7 cellular contexts compared by ENCODE assay signal in the genomic region with DNA sequence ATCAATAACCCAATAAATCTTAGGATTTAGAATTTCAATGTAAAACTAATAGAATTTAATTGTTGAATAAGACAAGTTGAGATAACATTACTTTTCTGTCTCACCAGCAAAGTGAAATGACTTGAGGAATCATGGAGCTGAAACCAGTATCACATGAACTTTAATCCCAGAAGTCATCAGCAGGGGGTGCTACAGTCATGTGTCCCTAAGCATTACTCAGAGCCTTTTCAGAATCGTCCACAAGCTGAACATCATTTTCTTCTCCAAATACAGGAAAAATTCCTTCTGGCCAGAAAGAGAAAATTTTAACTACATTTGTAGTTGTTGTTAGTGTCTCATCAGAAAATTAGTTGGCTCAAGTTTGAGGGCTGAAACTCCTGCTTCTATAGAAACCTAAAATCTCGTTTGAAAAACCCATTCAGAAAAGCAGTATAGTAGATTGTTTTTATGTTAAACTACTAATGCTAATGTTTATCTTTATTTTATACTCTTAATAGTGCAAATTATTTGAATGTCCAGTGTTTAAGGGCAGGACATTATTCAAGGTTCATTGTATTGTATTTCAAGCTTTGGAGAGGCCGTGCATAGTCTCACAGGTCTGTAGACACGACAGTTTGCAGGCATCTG.
A peak's percentile ranks its signal among the peaks of the same experiment; 100 is the strongest.
DNase-seq lines count a peak whose midpoint lies in the region; ATAC-seq and TF ChIP-seq lines count a peak whose summit lies in the region.

No MANE protein-coding gene starts in this region.

- peak; percentile 55 for ATAC-seq in GM19043 (IDR thresholded peaks at IDR 0.05; ENCODE audit: low read depth, unreplicated experiment)
- ATAC-seq in aorta (ENCODE audit: low FRiP score), result no peak

- H3K36me3 ChIP-seq in DOHH2 (ENCODE audit: control insufficient read depth, low read length) (no peaks in the 10 kb centered on the region), PC-9 (ENCODE audit: low read depth) (no peaks in the 10 kb centered on the region), esophagus squamous epithelium (no peaks in the 10 kb centered on the region), aorta (ENCODE audit: control insufficient read depth in 1 of 2, insufficient read depth in 2 of 2, low read length in 1 of 2) (no peaks in the 10 kb centered on the region)

- DNase-seq in HL-60 (ENCODE audit: low read depth in 1 of 2, low spot score in 1 of 2) (peak; percentile 17 to 20), PC-9 (peak in 1 of 2 experiments; percentile 25), esophagus squamous epithelium (lab: John Stamatoyannopoulos, UW) (no peak), pons (ENCODE audit: low spot score) (peak; percentile 69), aorta (no peak)

- H3K4me2 ChIP-seq in DOHH2 (ENCODE audit: low read length) (no peak overlapping the region), PC-9 (no peak overlapping the region)

- TF ChIP-seq CTCF in DOHH2 (IDR thresholded peaks at IDR 0.05; ENCODE audit: low read depth, low read length, poor library complexity, severe bottlenecking) (peak; percentile 53), HL-60 (IDR thresholded peaks at IDR 0.05; ENCODE audit: insufficient read depth, low read length) (peak; percentile 59), PC-9 (conservative IDR thresholded peaks at IDR 0.05) (peak; percentile 71), esophagus squamous epithelium (IDR thresholded peaks at IDR 0.05) (peak in 5 of 6 experiments; percentile 53 to 78 (median 61))

- H3K9me2 ChIP-seq in DOHH2 (replicated peaks; ENCODE audit: control insufficient read depth, low read length), result no peaks in the 10 kb centered on the region
- no peaks in the 10 kb centered on the region for H3K9me2 ChIP-seq in PC-9 (ENCODE audit: insufficient read depth)

- H3F3A ChIP-seq in DOHH2 (ENCODE audit: control insufficient read depth, insufficient read depth) (no peaks in the 10 kb centered on the region), PC-9 (ENCODE audit: insufficient read depth, low read depth) (no peaks in the 10 kb centered on the region)

- H3K27ac ChIP-seq in DOHH2 (ENCODE audit: low read depth, low read length) (no peak overlapping the region), HL-60 (replicated peaks) (no peak overlapping the region), PC-9 (no peak overlapping the region), esophagus squamous epithelium (no peak overlapping the region), aorta (ENCODE audit: low read depth in 1 of 2, low read length in 2 of 2) (no peak overlapping the region)

- POLR2A ChIA-PET in PC-9 (lab: Charles Lee; ENCODE audit: unreplicated experiment), result no interaction called here

- H3K79me2 ChIP-seq in DOHH2 (ENCODE audit: control insufficient read depth, low read length) (no peaks in the 10 kb centered on the region), PC-9 (ENCODE audit: low read depth) (no peaks in the 10 kb centered on the region)

- H3K27me3 ChIP-seq in DOHH2 (ENCODE audit: control insufficient read depth, low read length), result no peaks in the 10 kb centered on the region
- H3K27me3 ChIP-seq in HL-60 (ENCODE audit: insufficient read depth, poor library complexity, severe bottlenecking), result no peaks in the 10 kb centered on the region
- no peaks in the 10 kb centered on the region for H3K27me3 ChIP-seq in PC-9 (ENCODE audit: insufficient read depth, low read depth)
- no peaks in the 10 kb centered on the region for H3K27me3 ChIP-seq in esophagus squamous epithelium
- no peaks in the 10 kb centered on the region for H3K27me3 ChIP-seq in aorta (ENCODE audit: control insufficient read depth in 1 of 2, insufficient read depth in 2 of 2, low read length in 1 of 2)

- H3K4me3 ChIP-seq in DOHH2 (ENCODE audit: low read length) (no peak overlapping the region), HL-60 (replicated peaks; ENCODE audit: insufficient read depth, low read length) (no peak overlapping the region), PC-9 (no peak overlapping the region), esophagus squamous epithelium (no peak overlapping the region), aorta (ENCODE audit: low read length in 2 of 2) (no peak overlapping the region)

- no peak overlapping the region for H2AFZ ChIP-seq in PC-9

- BruUV-seq in PC-9 (replicated peaks; lab: Mats Ljungman, UMichigan), result no TSS peak

- 51 to 52% methylated on average over 4 of the region's 4 CpGs for WGBS in esophagus squamous epithelium, 2 donors
- 71% methylated on average over 4 of the region's 4 CpGs for WGBS in aorta, 2 donors

- no peaks in the 10 kb centered on the region for H3K4me1 ChIP-seq in DOHH2 (ENCODE audit: control insufficient read depth, low read length)
- H3K4me1 ChIP-seq in PC-9 (replicated peaks; ENCODE audit: insufficient read depth), result no peaks in the 10 kb centered on the region
- H3K4me1 ChIP-seq in esophagus squamous epithelium, result peaks cover 0 to 4% (median 0%) of the 10 kb centered on the region in 3 donors
- H3K4me1 ChIP-seq in aorta (ENCODE audit: control insufficient read depth in 1 of 2, insufficient read depth in 2 of 2, low read length in 2 of 2), result no peaks in the 10 kb centered on the region

- H4K20me1 ChIP-seq in DOHH2 (ENCODE audit: control insufficient read depth, insufficient read depth, low read depth, low read length), result no peaks in the 10 kb centered on the region
- H4K20me1 ChIP-seq in PC-9 (ENCODE audit: insufficient read depth), result no peaks in the 10 kb centered on the region

- CTCF ChIA-PET in PC-9 (lab: Charles Lee), result interaction anchor here (0.8 to 1.1 kb wide), 3 partner anchors 289 to 412 kb away, joined by 3 to 5 read pairs (median 3); no protein-coding TSS in a partner anchor

- H3K9me3 ChIP-seq in DOHH2 (ENCODE audit: control insufficient read depth, insufficient read depth, low read length) (no peaks in the 10 kb centered on the region), PC-9 (ENCODE audit: insufficient read depth, low read depth) (no peaks in the 10 kb centered on the region), esophagus squamous epithelium (no peaks in the 10 kb centered on the region), aorta (ENCODE audit: control insufficient read depth, low read length) (no peaks in the 10 kb centered on the region)

- no peak for TF ChIP-seq POLR2A in esophagus squamous epithelium (IDR thresholded peaks at IDR 0.05)

- intact Hi-C loops in PC-9 (cut with micrococcal nuclease; ENCODE audit: unreplicated experiment), result loop anchor here (1.0 to 10.0 kb wide), 5 partner anchors 249 to 868 kb away; no protein-coding TSS in a partner anchor
- intact Hi-C loops in esophagus squamous epithelium (cut with DNase I), result loop anchor here (10.0 kb wide), 1 partner anchor 258 kb away; no protein-coding TSS in a partner anchor
- intact Hi-C loops in aorta (cut with DNase I), result loop anchor here (10.0 kb wide), 1 partner anchor 408 kb away; no protein-coding TSS in a partner anchor

Comparison
In these comparisons a context has a peak if more than half of its experiments do, and no peak if none do; other contexts are left out.
1. DNase-seq: peak in HL-60 (2 of 2) and pons (single experiment); none in esophagus squamous epithelium (single experiment) and aorta (0 of 2).
2. Peak in every context shown above with its lines, with median percentiles within 50 percentile points of each other: CTCF ChIP-seq.